In the genomic region with DNA sequence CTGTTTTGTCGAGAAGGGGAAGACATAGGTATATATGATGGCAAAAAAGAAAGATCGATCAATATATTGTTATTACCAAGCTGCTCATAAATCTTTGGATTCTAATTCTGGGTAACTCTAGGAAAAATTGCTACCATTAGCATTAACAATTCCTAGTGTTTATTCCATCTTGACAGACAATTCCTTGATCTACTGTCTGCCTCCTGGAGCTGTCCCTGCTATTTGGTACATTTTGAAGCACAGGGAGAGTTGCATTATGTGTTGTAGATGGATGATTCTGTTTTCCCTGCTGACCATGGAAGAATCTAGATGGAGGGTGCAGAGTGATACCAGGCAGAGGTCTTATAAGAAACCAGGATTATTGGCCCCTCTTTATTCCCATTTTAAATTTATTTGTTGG, we compare ENCODE assay signal across 8 cellular contexts.
"Had no signal": no experiment of that assay in that cellular context is flagged by ENCODE, and none has a peak within 500 bp of the region (broad histone marks: within the 10 kb centered on the region; RNA-seq: fewer than 3 reads in every experiment).

No MANE protein-coding gene starts in this region.

- H3K4me3 Mint-ChIP-seq: H9, HFFc6 had no signal

- H3K36me3 ChIP-seq: HAP-1 had no signal

- H3K9me3 Mint-ChIP-seq: H9, HFFc6 had no signal

- H3K9me3 ChIP-seq: HAP-1 had no signal

- H3K27ac Mint-ChIP-seq: H9, HFFc6 had no signal

- DNase-seq: GM23248, GOT3, H7, H9, HCEC 1CT, HFFc6 had no signal

- ATAC-seq: HCT116 had no signal

- H3K9ac ChIP-seq: GM23248 had no signal

- H3K4me3 ChIP-seq: GM23248, HAP-1 had no signal

- H2AFZ ChIP-seq: GM23248 had no signal

- H3K27ac ChIP-seq: GM23248 had no signal
